ENCODE assay signal across 16 cellular contexts in the genomic region with DNA sequence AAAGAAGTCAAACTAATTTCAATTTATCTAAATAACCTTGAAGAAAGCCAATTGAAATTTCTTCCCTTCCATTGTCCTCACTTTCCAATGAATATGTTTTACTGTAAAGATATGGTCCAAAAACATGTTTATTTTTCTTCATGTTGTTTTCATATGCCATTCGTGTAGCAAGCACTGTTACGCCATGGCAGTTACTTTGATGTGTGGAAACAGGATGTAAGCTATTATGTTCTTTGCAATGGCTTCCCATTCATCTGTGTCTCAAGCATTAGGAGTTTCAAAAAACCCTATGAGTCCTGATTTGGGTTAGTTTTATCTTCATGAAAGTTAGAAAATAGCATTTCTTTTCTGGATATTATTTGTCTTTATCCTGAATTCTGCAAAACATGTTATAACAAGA. TPM values are rescaled to one million over a fixed set of nuclear protein-coding genes. Genes with fewer than 3 reads are reported as not detected.
A peak's percentile ranks its signal among the peaks of the same experiment; 100 is the strongest.
DNase-seq lines count a peak whose midpoint lies in the region; ATAC-seq, FAIRE-seq and TF ChIP-seq lines count a peak whose summit lies in the region.
"Had no signal": no experiment of that assay in that cellular context is flagged by ENCODE, and none has a peak within 500 bp of the region (broad histone marks: within the 10 kb centered on the region; RNA-seq: fewer than 3 reads in every experiment).

No MANE protein-coding gene starts in this region.

- FAIRE-seq in GM12891 (lab: Jason Lieb, UNC), result no peak
- FAIRE-seq: GM18507 had no signal

- H3K4me1 ChIP-seq in BLaER1 treated with 17β-estradiol and CSF1 and Interleukin-3, amounts not matched to agents 10 nM and 100 nM, result peaks cover 0 to 26% (median 20%) of the 10 kb centered on the region in 10 experiments; a peak in 14 of 20 replicates
- H3K4me1 ChIP-seq in foreskin keratinocyte, result no peaks in the 10 kb centered on the region
- H3K4me1 ChIP-seq: SJCRH30 had no signal

- H3K9me3 ChIP-seq in BLaER1 treated with 17β-estradiol and CSF1 and Interleukin-3, amounts not matched to agents 10 nM and 100 nM (replicated peaks in 1 of 11), result no peaks in the 10 kb centered on the region; a peak in 2 of 22 replicates
- H3K9me3 ChIP-seq: SJCRH30 had no signal

- no peak overlapping the region for H3K4me3 ChIP-seq in BLaER1 treated with 17β-estradiol and CSF1 and Interleukin-3, amounts not matched to agents 10 nM and 100 nM
- H3K4me3 ChIP-seq in Jurkat, Clone E6-1 (ENCODE audit: low read length), result no peak overlapping the region
- H3K4me3 ChIP-seq: SJCRH30 had no signal

- TF ChIP-seq CTCF in foreskin keratinocyte (conservative IDR thresholded peaks at IDR 0.05), result no peak

- ATAC-seq in foreskin keratinocyte, result no peak

- H4K20me1 ChIP-seq in BLaER1 treated with 17β-estradiol and CSF1 and Interleukin-3, amounts not matched to agents 10 nM and 100 nM, result no peaks in the 10 kb centered on the region

- DNase-seq in Jurkat, Clone E6-1 (ENCODE audit: low read depth, low spot score), result peak; percentile 61
- peak; percentile 44 for DNase-seq in NOMO-1 treated with dmso at 0.1 percent for 144 hours (lab: John Stamatoyannopoulos, UW; ENCODE audit: unreplicated experiment)
- DNase-seq in left kidney (ENCODE audit: low read depth, low spot score), result peak; percentile 21
- no peak for DNase-seq in GM12891 (ENCODE audit: insufficient read length, low spot score)
- no peak for DNase-seq in HPDE6-E6E7 (ENCODE audit: extremely low spot score)
- no peak for DNase-seq in foreskin keratinocyte
- DNase-seq: CD8-positive, alpha-beta memory T cell; DMS 273 treated with DMSO at 0.1 percent for 48 hours; H9; NCI-H1048; NCI-H1694; NCI-H345; SJCRH30 had no signal

- H3K27me3 ChIP-seq in BLaER1 treated with 17β-estradiol and CSF1 and Interleukin-3, amounts not matched to agents 10 nM and 100 nM, result no peaks in the 10 kb centered on the region
- no peaks in the 10 kb centered on the region for H3K27me3 ChIP-seq in foreskin keratinocyte

- no peak overlapping the region for H3K9ac ChIP-seq in BLaER1 treated with 17β-estradiol and CSF1 and Interleukin-3, amounts not matched to agents 10 nM and 100 nM

- TF ChIP-seq POLR2A in GM12891 (IDR thresholded peaks at IDR 0.05; ENCODE audit: low read depth, low read length), result no peak

- H3K27ac ChIP-seq in BLaER1 treated with 17β-estradiol and CSF1 and Interleukin-3, amounts not matched to agents 10 nM and 100 nM, result peak overlapping the region in 8 of 11 experiments; percentile 47 to 73 (median 60); a peak in 14 of 22 replicates
- H3K27ac ChIP-seq in foreskin keratinocyte, result no peak overlapping the region
- H3K27ac ChIP-seq: SJCRH30 had no signal

- peak overlapping the region in 7 of 11 experiments; percentile 1 to 42 (median 33); a peak in 9 of 22 replicates for H3K4me2 ChIP-seq in BLaER1 treated with 17β-estradiol and CSF1 and Interleukin-3, amounts not matched to agents 10 nM and 100 nM

- H3K36me3 ChIP-seq in BLaER1 treated with 17β-estradiol and CSF1 and Interleukin-3, amounts not matched to agents 10 nM and 100 nM, result no peaks in the 10 kb centered on the region; a peak in 1 of 22 replicates
- H3K36me3 ChIP-seq: SJCRH30 had no signal

TF ChIP-seq in GM12891, 5 proteins besides CTCF, POLR2A, EP300 and RAD21:
- no peak for TF ChIP-seq POU2F2 (IDR thresholded peaks at IDR 0.05; ENCODE audit: low read depth, low read length)
- TF ChIP-seq TAF1 (IDR thresholded peaks at IDR 0.05; ENCODE audit: low read depth, low read length), result no peak
- no peak for TF ChIP-seq SPI1 (IDR thresholded peaks at IDR 0.05; ENCODE audit: low read depth, low read length)
- no peak for TF ChIP-seq POLR2AphosphoS5 (IDR thresholded peaks at IDR 0.05; ENCODE audit: low read depth, low read length)
- no peak for TF ChIP-seq PAX5 (IDR thresholded peaks at IDR 0.05; ENCODE audit: insufficient read depth, low read length, severe bottlenecking)

RNA-seq across cellular contexts. Expression of a gene that starts 31.0 kb away (rescaled TPM):
- polyA plus RNA-seq in Jurkat, Clone E6-1 (2012; ENCODE audit: insufficient read depth, insufficient read length), result not detected
- 3.9 TPM for polyA plus RNA-seq in GM12891 (2012; ENCODE audit: low read depth, missing spikeins)
- total RNA-seq in foreskin keratinocyte, result not detected in 2 replicates
- polyA plus RNA-seq in foreskin keratinocyte, result not detected in 2 replicates
- total RNA-seq: CD8-positive, alpha-beta memory T cell; RPMI7951; SJCRH30 had no signal

Comparison
In these comparisons a context has a peak if more than half of its experiments do, and no peak if none do; other contexts are left out.
1. DNase-seq: peak in Jurkat, Clone E6-1 (single experiment), NOMO-1 treated with dmso at 0.1 percent for 144 hours (single experiment) and left kidney (single experiment); none in GM12891 (single experiment), HPDE6-E6E7 (single experiment) and foreskin keratinocyte (0 of 2).